Comparison of ENCODE assay signal across 1 cellular context in the genomic region with DNA sequence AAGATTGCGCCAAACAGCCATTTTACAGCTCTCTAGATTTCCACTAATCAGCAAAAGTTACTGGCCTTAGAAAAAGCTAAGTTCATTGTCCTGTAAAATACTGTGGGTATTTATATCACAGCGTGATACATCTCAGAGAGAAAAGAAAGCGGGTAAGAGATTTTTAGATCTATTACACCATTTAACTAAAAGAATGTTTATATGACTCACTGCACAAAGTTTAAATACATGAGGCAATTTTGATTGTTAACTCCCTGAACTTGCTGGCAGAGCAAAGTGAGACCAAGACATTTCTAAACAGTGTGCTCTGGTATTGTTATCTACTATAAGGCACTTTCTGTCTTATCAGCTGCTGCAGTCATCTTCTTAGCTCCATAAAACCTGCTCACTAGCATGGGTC.
TF ChIP-seq lines count a peak whose summit lies in the region.

No MANE protein-coding gene starts in this region.

TF ChIP-seq in HEK293, 187 proteins besides CTCF, POLR2A, EP300 and RAD21 (continued from another document and continues in another):
- TF ChIP-seq REST (tag by site-specific recombination; IDR thresholded peaks at IDR 0.05) (no peak), ZNF514 (tag by site-specific recombination; IDR thresholded peaks at IDR 0.05) (no peak), KLF9 (tag by site-specific recombination; IDR thresholded peaks at IDR 0.05; ENCODE audit: low read depth) (no peak), ZNF548 (tag by site-specific recombination; IDR thresholded peaks at IDR 0.05) (no peak), ZNF768 (tag by site-specific recombination; IDR thresholded peaks at IDR 0.05) (no peak), ZNF324 (tag by site-specific recombination; IDR thresholded peaks at IDR 0.05) (no peak), WT1 (tag by site-specific recombination; IDR thresholded peaks at IDR 0.05) (peak; percentile 70), ZNF223 (tag by site-specific recombination; IDR thresholded peaks at IDR 0.05) (no peak), ZNF596 (tag by site-specific recombination; IDR thresholded peaks at IDR 0.05) (no peak), SALL2 (tag by site-specific recombination; IDR thresholded peaks at IDR 0.05; ENCODE audit: borderline replicate concordance) (no peak), ZNF174 (tag by site-specific recombination; IDR thresholded peaks at IDR 0.05) (no peak), ZNF707 (tag by site-specific recombination; IDR thresholded peaks at IDR 0.05) (no peak), ZNF677 (tag by site-specific recombination; IDR thresholded peaks at IDR 0.05) (no peak), ZBTB11 (tag by site-specific recombination; conservative IDR thresholded peaks at IDR 0.05; ENCODE audit: low read depth) (no peak), OSR2 (tag by site-specific recombination; IDR thresholded peaks at IDR 0.05) (peak; percentile 32; the same call in 1 of the 2 replicates), ZNF544 (tag by site-specific recombination; IDR thresholded peaks at IDR 0.05) (no peak), ZNF624 (tag by site-specific recombination; IDR thresholded peaks at IDR 0.05) (no peak), ZBTB8A (tag by site-specific recombination; IDR thresholded peaks at IDR 0.05) (no peak), ZNF626 (tag by site-specific recombination; IDR thresholded peaks at IDR 0.05) (no peak), ZNF266 (tag by site-specific recombination; IDR thresholded peaks at IDR 0.05; ENCODE audit: low read depth) (no peak), MYNN (tag by site-specific recombination; IDR thresholded peaks at IDR 0.05; ENCODE audit: borderline replicate concordance) (no peak), ZNF670 (tag by site-specific recombination; IDR thresholded peaks at IDR 0.05; ENCODE audit: low read depth) (no peak), ZNF335 (tag by site-specific recombination; conservative IDR thresholded peaks at IDR 0.05) (no peak), ZNF654 (tag by site-specific recombination; IDR thresholded peaks at IDR 0.05; ENCODE audit: low read depth) (no peak), ZNF521 (tag by site-specific recombination; IDR thresholded peaks at IDR 0.05) (no peak), ZNF76 (tag by site-specific recombination; IDR thresholded peaks at IDR 0.05; ENCODE audit: borderline replicate concordance, low read depth) (no peak), KLF16 (tag by site-specific recombination; IDR thresholded peaks at IDR 0.05) (peak; percentile 24; the same call in 1 of the 2 replicates), ZSCAN16 (tag by site-specific recombination; IDR thresholded peaks at IDR 0.05) (no peak), GLI4 (tag by site-specific recombination; IDR thresholded peaks at IDR 0.05) (no peak), ZNF600 (tag by site-specific recombination; IDR thresholded peaks at IDR 0.05) (peak; percentile 31; the same call in 1 of the 2 replicates), HOXA7 (CRISPR knock-in tag; IDR thresholded peaks at IDR 0.05; ENCODE audit: borderline replicate concordance) (no peak), ZNF560 (tag by site-specific recombination; IDR thresholded peaks at IDR 0.05; ENCODE audit: borderline replicate concordance) (no peak), ZNF239 (tag by site-specific recombination; IDR thresholded peaks at IDR 0.05) (no peak), ZNF529 (tag by site-specific recombination; IDR thresholded peaks at IDR 0.05; ENCODE audit: insufficient replicate concordance) (no peak), ZNF571 (tag by site-specific recombination; IDR thresholded peaks at IDR 0.05) (no peak), PBX3 (CRISPR knock-in tag; IDR thresholded peaks at IDR 0.05) (no peak), ZNF391 (tag by site-specific recombination; IDR thresholded peaks at IDR 0.05; ENCODE audit: borderline replicate concordance, low read depth) (no peak), ZNF792 (tag by site-specific recombination; IDR thresholded peaks at IDR 0.05) (no peak), YY2 (tag by site-specific recombination; IDR thresholded peaks at IDR 0.05) (no peak), SETDB1 (IDR thresholded peaks at IDR 0.05; ENCODE audit: insufficient read length, low read length) (peak; percentile 43)
- TF ChIP-seq, protein P1, sequence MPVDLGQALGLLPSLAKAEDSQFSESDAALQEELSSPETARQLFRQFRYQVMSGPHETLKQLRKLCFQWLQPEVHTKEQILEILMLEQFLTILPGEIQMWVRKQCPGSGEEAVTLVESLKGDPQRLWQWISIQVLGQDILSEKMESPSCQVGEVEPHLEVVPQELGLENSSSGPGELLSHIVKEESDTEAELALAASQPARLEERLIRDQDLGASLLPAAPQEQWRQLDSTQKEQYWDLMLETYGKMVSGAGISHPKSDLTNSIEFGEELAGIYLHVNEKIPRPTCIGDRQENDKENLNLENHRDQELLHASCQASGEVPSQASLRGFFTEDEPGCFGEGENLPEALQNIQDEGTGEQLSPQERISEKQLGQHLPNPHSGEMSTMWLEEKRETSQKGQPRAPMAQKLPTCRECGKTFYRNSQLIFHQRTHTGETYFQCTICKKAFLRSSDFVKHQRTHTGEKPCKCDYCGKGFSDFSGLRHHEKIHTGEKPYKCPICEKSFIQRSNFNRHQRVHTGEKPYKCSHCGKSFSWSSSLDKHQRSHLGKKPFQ (tag by site-specific recombination; IDR thresholded peaks at IDR 0.05): peak; percentile 83
- TF ChIP-seq, protein P2, sequence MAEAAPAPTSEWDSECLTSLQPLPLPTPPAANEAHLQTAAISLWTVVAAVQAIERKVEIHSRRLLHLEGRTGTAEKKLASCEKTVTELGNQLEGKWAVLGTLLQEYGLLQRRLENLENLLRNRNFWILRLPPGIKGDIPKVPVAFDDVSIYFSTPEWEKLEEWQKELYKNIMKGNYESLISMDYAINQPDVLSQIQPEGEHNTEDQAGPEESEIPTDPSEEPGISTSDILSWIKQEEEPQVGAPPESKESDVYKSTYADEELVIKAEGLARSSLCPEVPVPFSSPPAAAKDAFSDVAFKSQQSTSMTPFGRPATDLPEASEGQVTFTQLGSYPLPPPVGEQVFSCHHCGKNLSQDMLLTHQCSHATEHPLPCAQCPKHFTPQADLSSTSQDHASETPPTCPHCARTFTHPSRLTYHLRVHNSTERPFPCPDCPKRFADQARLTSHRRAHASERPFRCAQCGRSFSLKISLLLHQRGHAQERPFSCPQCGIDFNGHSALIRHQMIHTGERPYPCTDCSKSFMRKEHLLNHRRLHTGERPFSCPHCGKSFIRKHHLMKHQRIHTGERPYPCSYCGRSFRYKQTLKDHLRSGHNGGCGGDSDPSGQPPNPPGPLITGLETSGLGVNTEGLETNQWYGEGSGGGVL (tag by site-specific recombination; IDR thresholded peaks at IDR 0.05): no peak
- TF ChIP-seq, protein P3, sequence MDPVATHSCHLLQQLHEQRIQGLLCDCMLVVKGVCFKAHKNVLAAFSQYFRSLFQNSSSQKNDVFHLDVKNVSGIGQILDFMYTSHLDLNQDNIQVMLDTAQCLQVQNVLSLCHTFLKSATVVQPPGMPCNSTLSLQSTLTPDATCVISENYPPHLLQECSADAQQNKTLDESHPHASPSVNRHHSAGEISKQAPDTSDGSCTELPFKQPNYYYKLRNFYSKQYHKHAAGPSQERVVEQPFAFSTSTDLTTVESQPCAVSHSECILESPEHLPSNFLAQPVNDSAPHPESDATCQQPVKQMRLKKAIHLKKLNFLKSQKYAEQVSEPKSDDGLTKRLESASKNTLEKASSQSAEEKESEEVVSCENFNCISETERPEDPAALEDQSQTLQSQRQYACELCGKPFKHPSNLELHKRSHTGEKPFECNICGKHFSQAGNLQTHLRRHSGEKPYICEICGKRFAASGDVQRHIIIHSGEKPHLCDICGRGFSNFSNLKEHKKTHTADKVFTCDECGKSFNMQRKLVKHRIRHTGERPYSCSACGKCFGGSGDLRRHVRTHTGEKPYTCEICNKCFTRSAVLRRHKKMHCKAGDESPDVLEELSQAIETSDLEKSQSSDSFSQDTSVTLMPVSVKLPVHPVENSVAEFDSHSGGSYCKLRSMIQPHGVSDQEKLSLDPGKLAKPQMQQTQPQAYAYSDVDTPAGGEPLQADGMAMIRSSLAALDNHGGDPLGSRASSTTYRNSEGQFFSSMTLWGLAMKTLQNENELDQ (tag by site-specific recombination; IDR thresholded peaks at IDR 0.05; ENCODE audit: low read depth): no peak
- TF ChIP-seq, protein P4, sequence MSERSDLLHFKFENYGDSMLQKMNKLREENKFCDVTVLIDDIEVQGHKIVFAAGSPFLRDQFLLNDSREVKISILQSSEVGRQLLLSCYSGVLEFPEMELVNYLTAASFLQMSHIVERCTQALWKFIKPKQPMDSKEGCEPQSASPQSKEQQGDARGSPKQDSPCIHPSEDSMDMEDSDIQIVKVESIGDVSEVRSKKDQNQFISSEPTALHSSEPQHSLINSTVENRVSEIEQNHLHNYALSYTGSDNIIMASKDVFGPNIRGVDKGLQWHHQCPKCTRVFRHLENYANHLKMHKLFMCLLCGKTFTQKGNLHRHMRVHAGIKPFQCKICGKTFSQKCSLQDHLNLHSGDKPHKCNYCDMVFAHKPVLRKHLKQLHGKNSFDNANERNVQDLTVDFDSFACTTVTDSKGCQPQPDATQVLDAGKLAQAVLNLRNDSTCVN (tag by site-specific recombination; optimal IDR thresholded peaks at IDR 0.05): no peak
- TF ChIP-seq, protein P5, sequence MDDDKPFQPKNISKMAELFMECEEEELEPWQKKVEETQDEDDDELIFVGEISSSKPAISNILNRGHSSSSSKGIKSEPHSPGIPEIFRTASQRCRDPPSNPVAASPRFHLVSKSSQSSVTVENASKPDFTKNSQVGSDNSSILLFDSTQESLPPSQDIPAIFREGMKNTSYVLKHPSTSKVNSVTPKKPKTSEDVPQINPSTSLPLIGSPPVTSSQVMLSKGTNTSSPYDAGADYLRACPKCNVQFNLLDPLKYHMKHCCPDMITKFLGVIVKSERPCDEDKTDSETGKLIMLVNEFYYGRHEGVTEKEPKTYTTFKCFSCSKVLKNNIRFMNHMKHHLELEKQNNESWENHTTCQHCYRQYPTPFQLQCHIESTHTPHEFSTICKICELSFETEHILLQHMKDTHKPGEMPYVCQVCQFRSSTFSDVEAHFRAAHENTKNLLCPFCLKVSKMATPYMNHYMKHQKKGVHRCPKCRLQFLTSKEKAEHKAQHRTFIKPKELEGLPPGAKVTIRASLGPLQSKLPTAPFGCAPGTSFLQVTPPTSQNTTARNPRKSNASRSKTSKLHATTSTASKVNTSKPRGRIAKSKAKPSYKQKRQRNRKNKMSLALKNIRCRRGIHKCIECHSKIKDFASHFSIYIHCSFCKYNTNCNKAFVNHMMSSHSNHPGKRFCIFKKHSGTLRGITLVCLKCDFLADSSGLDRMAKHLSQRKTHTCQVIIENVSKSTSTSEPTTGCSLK (tag by site-specific recombination; IDR thresholded peaks at IDR 0.05): no peak
